Comparison of ENCODE assay signal across 8 cellular contexts in the genomic region with DNA sequence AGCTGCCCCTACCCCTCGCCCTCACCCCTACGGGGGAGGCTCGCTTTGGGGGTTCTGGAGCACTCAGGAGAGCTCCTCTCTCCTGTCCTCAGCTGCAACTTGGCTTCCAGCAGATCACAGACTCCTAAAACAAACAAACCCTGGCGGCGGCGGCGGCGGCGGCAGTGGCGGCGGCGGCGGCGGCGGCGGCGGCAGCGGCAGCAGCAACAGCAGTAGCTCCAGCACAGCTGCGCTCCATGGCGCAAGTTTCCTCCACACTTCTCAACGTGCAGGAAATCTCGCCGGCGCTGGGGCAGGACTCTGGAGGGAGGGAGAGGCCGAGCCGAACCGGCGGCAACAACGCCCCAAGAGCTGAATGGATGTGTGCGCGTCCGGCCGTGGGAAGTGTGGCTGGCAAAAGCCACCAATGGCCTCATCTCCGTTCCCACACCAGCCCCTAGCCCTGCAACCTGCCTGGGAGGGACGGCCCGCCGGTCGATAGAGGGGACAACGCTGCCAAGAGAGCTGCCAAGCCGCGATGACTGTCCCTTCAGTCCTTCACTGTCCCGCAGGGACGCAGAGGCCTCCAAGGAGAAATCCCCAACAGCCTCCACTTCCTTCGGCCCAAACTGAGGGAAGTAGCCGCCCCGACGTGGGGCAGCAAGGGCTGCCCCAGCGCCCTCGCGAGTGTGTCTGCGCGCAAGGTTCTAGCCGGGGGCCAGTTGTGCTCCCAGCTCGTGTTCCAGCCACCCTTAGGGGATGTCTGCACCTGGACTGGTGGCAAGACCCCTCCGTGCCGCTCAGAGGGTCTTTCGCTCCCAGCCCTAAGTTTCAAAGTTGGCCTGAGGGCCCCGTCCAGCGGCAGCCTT. TPM values are rescaled to one million over a fixed set of nuclear protein-coding genes. Genes with fewer than 3 reads are reported as not detected.
A peak's percentile ranks its signal among the peaks of the same experiment; 100 is the strongest.
DNase-seq lines count a peak whose midpoint lies in the region; ATAC-seq, FAIRE-seq and TF ChIP-seq lines count a peak whose summit lies in the region.

No MANE protein-coding gene starts in this region.

- no peaks in the 10 kb centered on the region for H3K36me3 ChIP-seq in osteoblast (ENCODE audit: insufficient read depth, low read length)

- peak overlapping the region; percentile 90 for H2AFZ ChIP-seq in osteoblast (ENCODE audit: low read length)

- ATAC-seq in foreskin keratinocyte: peak; percentile 46
- no peak for ATAC-seq in HG03135 (IDR thresholded peaks at IDR 0.05; ENCODE audit: unreplicated experiment)

- H3K27ac ChIP-seq in foreskin keratinocyte: no peak overlapping the region
- no peak overlapping the region for H3K27ac ChIP-seq in osteoblast (ENCODE audit: low read depth, low read length)

- H3K9me3 ChIP-seq in osteoblast (ENCODE audit: low read depth, low read length): no peaks in the 10 kb centered on the region

- DNase-seq in COLO668 (lab: John Stamatoyannopoulos, UW; ENCODE audit: unreplicated experiment) (peak; percentile 13), foreskin keratinocyte (no peak), osteoblast (ENCODE audit: insufficient read length, low spot score, missing footprints) (peak; percentile 93), NCI-H446 (lab: John Stamatoyannopoulos, UW) (no peak), HTR-8/SVneo (ENCODE audit: insufficient read length, low spot score) (no peak)
- DNase-seq in stimulated activated CD4-positive, alpha-beta T cell treated with anti-CD3 and anti-CD28 coated beads, Interleukin-2, amount 100 ng/mL, for 48 hours: no peak

- TF ChIP-seq CTCF in foreskin keratinocyte (conservative IDR thresholded peaks at IDR 0.05) (no peak), osteoblast (IDR thresholded peaks at IDR 0.05; ENCODE audit: extremely low read depth, low read depth, low read length) (no peak)

- peak overlapping the region; percentile 74 for H3K4me3 ChIP-seq in osteoblast (ENCODE audit: insufficient read depth, low read length)

- H4K20me1 ChIP-seq in osteoblast (ENCODE audit: insufficient read depth, low read length): peaks cover 6% of the 10 kb centered on the region

- H3K27me3 ChIP-seq in foreskin keratinocyte (peaks cover 3% of the 10 kb centered on the region), osteoblast (ENCODE audit: insufficient read depth, low read length) (no peaks in the 10 kb centered on the region)

- H3K4me2 ChIP-seq in osteoblast (ENCODE audit: insufficient read depth, low read length): peak overlapping the region; percentile 79

- H3K4me1 ChIP-seq in foreskin keratinocyte (no peaks in the 10 kb centered on the region), osteoblast (ENCODE audit: insufficient read depth, low read length) (no peaks in the 10 kb centered on the region)

- H3K79me2 ChIP-seq in osteoblast (ENCODE audit: insufficient read depth, low read length): no peaks in the 10 kb centered on the region

- no peak for FAIRE-seq in HTR-8/SVneo (lab: Jason Lieb, UNC)

TF ChIP-seq in PFSK-1, 5 proteins besides CTCF, POLR2A, EP300 and RAD21:
- TF ChIP-seq TAF1 (IDR thresholded peaks at IDR 0.05; ENCODE audit: borderline replicate concordance, insufficient read depth, low read length): peak; percentile 3; the same call in 1 of the 2 replicates
- TF ChIP-seq POLR2AphosphoS5 (IDR thresholded peaks at IDR 0.05; ENCODE audit: low read depth, low read length): no peak

RNA-seq across cellular contexts. Expression of a gene that starts 0.8 kb away (rescaled TPM):
- polyA plus RNA-seq in PFSK-1 (2012; ENCODE audit: insufficient read length, low read depth): 3.0 TPM
- 0.42 and 0.48 TPM in 2 replicates for total RNA-seq in foreskin keratinocyte
- polyA plus RNA-seq in foreskin keratinocyte: 0.08 TPM in 2 replicates
- total RNA-seq in osteoblast: 1.8 and 2.2 TPM in 2 replicates

Comparison
In these comparisons a context has a peak if more than half of its experiments do, and no peak if none do; other contexts are left out.
1. DNase-seq: peak in COLO668 (single experiment) and osteoblast (single experiment); none in foreskin keratinocyte (0 of 2), NCI-H446 (0 of 2), stimulated activated CD4-positive, alpha-beta T cell treated with anti-CD3 and anti-CD28 coated beads, Interleukin-2, amount 100 ng/mL, for 48 hours (0 of 2) and HTR-8/SVneo (single experiment).